9 cellular contexts compared by ENCODE assay signal in the genomic region with DNA sequence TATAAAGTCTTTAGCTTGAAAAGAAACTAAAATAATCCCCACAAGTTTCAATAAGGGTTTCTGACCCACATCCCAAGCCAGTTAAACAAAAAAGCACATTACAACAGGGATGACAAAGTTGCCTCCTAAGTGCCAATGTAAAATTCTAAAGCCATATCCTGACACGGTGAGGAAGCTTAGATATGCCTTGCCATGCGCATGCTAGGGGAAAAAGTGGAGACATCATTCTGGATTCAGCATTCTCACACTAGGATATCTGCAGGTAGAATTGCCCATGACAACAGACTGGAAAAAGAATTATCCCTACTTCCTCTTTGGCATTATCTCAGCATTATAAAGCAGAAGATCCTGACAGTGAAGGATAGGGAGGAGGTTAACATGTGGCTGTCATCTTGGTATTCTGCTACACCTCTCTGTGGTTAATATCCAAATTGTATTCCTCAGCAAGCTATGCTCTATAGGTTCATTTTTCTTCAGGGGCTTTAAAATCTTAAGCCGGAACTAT. TPM values are rescaled to one million over a fixed set of nuclear protein-coding genes. Genes with fewer than 3 reads are reported as not detected.
DNase-seq lines count a peak whose midpoint lies in the region; ATAC-seq, FAIRE-seq and TF ChIP-seq lines count a peak whose summit lies in the region.
"Had no signal": no experiment of that assay in that cellular context is flagged by ENCODE, and none has a peak within 500 bp of the region (broad histone marks: within the 10 kb centered on the region; RNA-seq: fewer than 3 reads in every experiment).

No MANE protein-coding gene starts in this region.

- CTCF ChIA-PET in CD8-positive, alpha-beta memory T cell (lab: Charles Lee), result interaction anchor here (1.1 to 1.2 kb wide), 2 partner anchors 123 to 328 kb away, joined by 3 read pairs; no protein-coding TSS in a partner anchor
- CTCF ChIA-PET in MCF 10A (lab: Yijun Ruan, JAX), result interaction anchor here (0.7 to 3.4 kb wide), 5 partner anchors 35 to 242 kb away, joined by 3 to 19 read pairs (median 3); no protein-coding TSS in a partner anchor

- DNase-seq in CD8-positive, alpha-beta memory T cell, result no peak
- DNase-seq in Kasumi-1 (lab: John Stamatoyannopoulos, UW), result peak; percentile 55 to 81
- no peak for DNase-seq in MCF 10A (ENCODE audit: unreplicated experiment)
- DNase-seq in naive B cell, result no peak
- no peak for DNase-seq in NCI-H345 treated with DMSO at 0.1 percent for 48 hours (lab: John Stamatoyannopoulos, UW; ENCODE audit: unreplicated experiment)
- no peak for DNase-seq in mesothelial cell of epicardium (ENCODE audit: low spot score in 2 of 2, unreplicated experiment in 2 of 2)
- no peak for DNase-seq in pancreas
- DNase-seq in RPMI8226, result no peak
- DNase-seq: activated gamma-delta T cell had no signal

- no peaks in the 10 kb centered on the region for H3K27me3 Mint-ChIP-seq in CD8-positive, alpha-beta memory T cell
- no peaks in the 10 kb centered on the region for H3K27me3 Mint-ChIP-seq in MCF 10A (ENCODE audit: insufficient read depth, unreplicated experiment)
- H3K27me3 Mint-ChIP-seq in naive B cell, result no peaks in the 10 kb centered on the region
- H3K27me3 Mint-ChIP-seq in mesothelial cell of epicardium (ENCODE audit: low read depth), result peaks cover 40% of the 10 kb centered on the region

- 87 to 89% methylated on average over 3 of the region's 3 CpGs for WGBS in pancreas, 2 donors

- no peaks in the 10 kb centered on the region for H3K9me3 Mint-ChIP-seq in CD8-positive, alpha-beta memory T cell
- no peaks in the 10 kb centered on the region for H3K9me3 Mint-ChIP-seq in MCF 10A (ENCODE audit: unreplicated experiment)
- no peaks in the 10 kb centered on the region for H3K9me3 Mint-ChIP-seq in naive B cell
- H3K9me3 Mint-ChIP-seq in mesothelial cell of epicardium, result no peaks in the 10 kb centered on the region

- no TSS peak for BruUV-seq in MCF 10A (replicated peaks; lab: Mats Ljungman, UMichigan)

- ATAC-seq in naive B cell (ENCODE audit: low read depth in 2 of 2) (no peak), pancreas (no peak)

- POLR2A ChIA-PET in CD8-positive, alpha-beta memory T cell (lab: Charles Lee), result interaction anchor here (0.8 kb wide), 1 partner anchor 14 kb away, joined by 13 read pairs; no protein-coding TSS in a partner anchor
- POLR2A ChIA-PET in MCF 10A (lab: Yijun Ruan, JAX), result interaction anchor here (0.6 to 10.0 kb wide), 10 partner anchors 29 to 192 kb away, joined by 3 to 155 read pairs (median 5); no protein-coding TSS in a partner anchor

- H3K36me3 Mint-ChIP-seq in CD8-positive, alpha-beta memory T cell, result peaks cover 0 to 2% (median 0%) of the 10 kb centered on the region in 3 donors
- H3K36me3 Mint-ChIP-seq in MCF 10A (ENCODE audit: insufficient read depth, unreplicated experiment), result peaks cover 66% of the 10 kb centered on the region
- no peaks in the 10 kb centered on the region for H3K36me3 Mint-ChIP-seq in naive B cell
- H3K36me3 Mint-ChIP-seq in mesothelial cell of epicardium, result no peaks in the 10 kb centered on the region

- no peak overlapping the region for H3K27ac Mint-ChIP-seq in CD8-positive, alpha-beta memory T cell
- H3K27ac Mint-ChIP-seq in MCF 10A (ENCODE audit: low read depth, unreplicated experiment) (peak overlapping the region; percentile 96), naive B cell (peak overlapping the region in 1 of 6 donors; percentile 70), mesothelial cell of epicardium (no peak overlapping the region)

- H3K36me3 ChIP-seq in CD8-positive, alpha-beta memory T cell (ENCODE audit: insufficient read depth, low read length), result no peaks in the 10 kb centered on the region
- no peaks in the 10 kb centered on the region for H3K36me3 ChIP-seq in pancreas

- H3K4me1 Mint-ChIP-seq in CD8-positive, alpha-beta memory T cell, result peaks cover 52 to 67% (median 66%) of the 10 kb centered on the region in 3 donors
- peaks cover 43% of the 10 kb centered on the region for H3K4me1 Mint-ChIP-seq in MCF 10A (ENCODE audit: insufficient read depth, unreplicated experiment)
- peaks cover 54 to 80% (median 74%) of the 10 kb centered on the region in 3 donors for H3K4me1 Mint-ChIP-seq in naive B cell
- H3K4me1 Mint-ChIP-seq in mesothelial cell of epicardium, result peaks cover 61% of the 10 kb centered on the region

- H3K9me3 ChIP-seq in CD8-positive, alpha-beta memory T cell (ENCODE audit: low read length), result no peaks in the 10 kb centered on the region
- H3K9me3 ChIP-seq in pancreas, result no peaks in the 10 kb centered on the region

- no peak overlapping the region for H3K4me3 ChIP-seq in CD8-positive, alpha-beta memory T cell (ENCODE audit: low read length)
- peak overlapping the region in 1 of 4 donors; percentile 4 for H3K4me3 ChIP-seq in pancreas

- H3K27ac ChIP-seq in CD8-positive, alpha-beta memory T cell (ENCODE audit: low read depth, low read length), result no peak overlapping the region
- H3K27ac ChIP-seq in pancreas, result peak overlapping the region in 2 of 4 donors; percentile 48 to 50

- intact Hi-C loops in MCF 10A (cut with micrococcal nuclease) (no loop called here), pancreas (cut with DNase I) (no loop called here)

- TF ChIP-seq CTCF in MCF 10A (IDR thresholded peaks at IDR 0.05; ENCODE audit: unreplicated experiment) (no peak), mesothelial cell of epicardium (IDR thresholded peaks at IDR 0.05; ENCODE audit: unreplicated experiment) (no peak), pancreas (IDR thresholded peaks at IDR 0.05) (no peak)

- peaks cover 35% of the 10 kb centered on the region for H3K4me1 ChIP-seq in CD8-positive, alpha-beta memory T cell (ENCODE audit: insufficient read depth, low read length)
- H3K4me1 ChIP-seq in pancreas, result peaks cover 21 to 52% (median 49%) of the 10 kb centered on the region in 3 donors

- no peaks in the 10 kb centered on the region for H3K27me3 ChIP-seq in CD8-positive, alpha-beta memory T cell (ENCODE audit: insufficient read depth, low read length, poor library complexity, severe bottlenecking)
- no peaks in the 10 kb centered on the region for H3K27me3 ChIP-seq in pancreas

- H3K4me3 Mint-ChIP-seq in CD8-positive, alpha-beta memory T cell, result peak overlapping the region in 5 of 7 donors; percentile 26 to 88 (median 81)
- H3K4me3 Mint-ChIP-seq in MCF 10A (ENCODE audit: unreplicated experiment), result peak overlapping the region; percentile 82
- peak overlapping the region in 7 of 8 donors; percentile 3 to 96 (median 82) for H3K4me3 Mint-ChIP-seq in naive B cell
- H3K4me3 Mint-ChIP-seq in mesothelial cell of epicardium, result no peak overlapping the region

- FAIRE-seq in pancreas (lab: Jason Lieb, UNC), result no peak

RNA-seq across cellular contexts. Expression of gene DUSP6, which starts 4.9 kb away (rescaled TPM):
- 10 to 100 TPM; 23.4 to 24.8 TPM for total RNA-seq in CD8-positive, alpha-beta memory T cell
- polyA plus RNA-seq in CD8-positive, alpha-beta memory T cell, result 3.8 TPM
- total RNA-seq in MCF 10A (2022) (99.9 and 149 TPM in 2 replicates), mesothelial cell of epicardium (22.2 to 24.8 TPM (median 22.9 TPM) in 3 replicates), pancreas (10 to 100 TPM in 4 of 6 donors, 1 to 10 TPM in 2; 5.3 to 26.1 (median 15.3) TPM)
- polyA plus RNA-seq in naive B cell (ENCODE audit: low read depth in 6 of 6) (10 to 100 TPM; 23.1 to 63.0 (median 35.7) TPM), pancreas (10 to 100 TPM in 1 of 2 donors, 1 to 10 TPM in 1; 7.0 to 13.1 TPM)

Comparison
In these comparisons a context has a peak if more than half of its experiments do, and no peak if none do; other contexts are left out.
1. DNase-seq: peak in Kasumi-1 (2 of 2); none in CD8-positive, alpha-beta memory T cell (0 of 5), MCF 10A (single experiment), naive B cell (single experiment), NCI-H345 treated with DMSO at 0.1 percent for 48 hours (single experiment), mesothelial cell of epicardium (0 of 2), pancreas (0 of 6) and RPMI8226 (single experiment).